ENCODE assay signal across 8 cellular contexts in genomic region chr19:40598121-40598917, GRCh38. TPM values are rescaled to one million over a fixed set of nuclear protein-coding genes. Genes with fewer than 3 reads are reported as not detected.
A peak's percentile ranks its signal among the peaks of the same experiment; 100 is the strongest.
DNase-seq lines count a peak whose midpoint lies in the region; ATAC-seq and TF ChIP-seq lines count a peak whose summit lies in the region.

No MANE protein-coding gene starts in this region.

- no peaks in the 10 kb centered on the region for H3K36me3 ChIP-seq in MG63
- no peaks in the 10 kb centered on the region for H3K36me3 ChIP-seq in neutrophil
- no peaks in the 10 kb centered on the region for H3K36me3 ChIP-seq in testis (ENCODE audit: low read depth, missing control alignments)

- TF ChIP-seq POLR2A in testis (IDR thresholded peaks at IDR 0.05): no peak

- TF ChIP-seq CTCF in foreskin fibroblast (IDR thresholded peaks at IDR 0.05; ENCODE audit: low read depth, low read length) (peak; percentile 94), neutrophil (IDR thresholded peaks at IDR 0.05) (peak; percentile 97), testis (IDR thresholded peaks at IDR 0.05) (peak; percentile 95 to 98 (median 97))

- WGBS in testis, 2 donors: 1% methylated on average over 16 to 46 of the region's 46 CpGs

- H3K4me1 ChIP-seq in neutrophil (ENCODE audit: control insufficient read depth in 1 of 2, insufficient read depth in 1 of 2, low read depth in 1 of 2, low read length in 1 of 2): peaks cover 4 to 24% of the 10 kb centered on the region in 2 experiments
- H3K4me1 ChIP-seq in testis: peaks cover 34% of the 10 kb centered on the region

- in situ Hi-C loops in G401 (cut with HindIII; ENCODE audit: low sequenced_read_pairs): loop anchor here (5.0 kb wide), 1 partner anchor 61 kb away; no protein-coding TSS in a partner anchor

- H3K9me3 ChIP-seq in MG63: no peaks in the 10 kb centered on the region
- H3K9me3 ChIP-seq in neutrophil: no peaks in the 10 kb centered on the region
- no peaks in the 10 kb centered on the region for H3K9me3 ChIP-seq in testis

- H3K27ac ChIP-seq in neutrophil (no peak overlapping the region), testis (peak overlapping the region in 1 of 2 donors; percentile 23)

- H3K4me3 ChIP-seq in MG63 (peak overlapping the region; percentile 19), foreskin fibroblast (ENCODE audit: low read depth in 1 of 2, low read length in 2 of 2) (peak overlapping the region; percentile 37 to 70), neutrophil (ENCODE audit: low read depth in 1 of 2, low read length in 1 of 2) (no peak overlapping the region), testis (peak overlapping the region; percentile 29 to 35)

- ATAC-seq in GM18511 (IDR thresholded peaks at IDR 0.05; ENCODE audit: unreplicated experiment): no peak

- DNase-seq in G401 (ENCODE audit: low spot score): peak; percentile 87
- peak; percentile 86 for DNase-seq in MG63
- peak; percentile 77 for DNase-seq in SHP77 treated with DMSO at 0.1 percent for 48 hours (lab: John Stamatoyannopoulos, UW)
- DNase-seq in activated effector memory CD4-positive, alpha-beta T cell treated with Interleukin-2 at 50 U/mL for 16 hours: peak; percentile 73
- peak; percentile 79 to 95 for DNase-seq in foreskin fibroblast
- peak; percentile 94 for DNase-seq in testis

- peaks cover 7% of the 10 kb centered on the region; the same call in 1 of the 2 replicates for H3K27me3 ChIP-seq in MG63
- peaks cover 97% of the 10 kb centered on the region for H3K27me3 ChIP-seq in neutrophil
- H3K27me3 ChIP-seq in testis: no peaks in the 10 kb centered on the region

- intact Hi-C loops in testis (cut with DNase I; ENCODE audit: low total_unique reads): no loop called here

RNA-seq across cellular contexts. Expression of gene LTBP4, which starts 2.9 kb away (rescaled TPM):
- total RNA-seq in G401 (2014; rRNA removed; shearing (Covaris generic)): 54.8 and 64.4 TPM in 2 replicates
- 12.9 and 26.5 TPM in 2 replicates for total RNA-seq in MG63 (2014; rRNA removed; shearing (Covaris generic); ENCODE audit: low replicate concordance)
- total RNA-seq in testis: 100 to 1,000 TPM; 309 to 417 TPM
- 270 TPM for polyA plus RNA-seq in testis (ENCODE audit: insufficient read depth, low read depth, low replicate concordance)

RNA-seq across cellular contexts. Expression of gene SHKBP1, which starts 21.6 kb away (rescaled TPM):
- total RNA-seq in G401 (2014; rRNA removed; shearing (Covaris generic)): 74.5 and 115 TPM in 2 replicates
- total RNA-seq in MG63 (2014; rRNA removed; shearing (Covaris generic); ENCODE audit: low replicate concordance): 61.7 and 105 TPM in 2 replicates
- 10 to 100 TPM; 35.6 to 56.3 TPM for total RNA-seq in testis
- 37.2 TPM for polyA plus RNA-seq in testis (ENCODE audit: insufficient read depth, low read depth, low replicate concordance)

Comparison
In these comparisons a context has a peak if more than half of its experiments do, and no peak if none do; other contexts are left out.
1. H3K4me3 ChIP-seq: peak in MG63 (single experiment), foreskin fibroblast (2 of 2) and testis (2 of 2); none in neutrophil (0 of 2).
2. Peak in every context shown above with its lines, with median percentiles within 50 percentile points of each other: DNase-seq and CTCF ChIP-seq.